In the genomic region with DNA sequence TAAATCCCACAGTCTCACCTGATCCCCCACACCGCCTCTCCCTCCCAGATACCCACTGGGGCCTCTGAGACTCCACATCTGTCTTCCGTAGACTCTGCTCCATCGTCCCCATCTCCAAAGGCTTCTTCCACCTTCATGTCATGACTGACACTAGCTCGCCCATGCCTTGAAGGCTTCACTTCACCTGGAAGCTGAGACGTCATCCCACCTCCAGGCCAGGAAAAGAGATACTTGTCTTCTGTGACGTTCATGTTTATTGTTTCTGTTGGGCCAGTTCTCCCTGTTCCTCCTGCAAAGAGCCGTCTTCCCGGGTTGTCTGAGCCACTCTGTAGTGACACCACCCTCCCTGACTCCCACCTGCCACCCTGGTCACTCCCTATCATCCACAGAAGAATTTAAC, we compare ENCODE assay signal across 15 cellular contexts. TPM values are rescaled to one million over a fixed set of nuclear protein-coding genes. Genes with fewer than 3 reads are reported as not detected.
A peak's percentile ranks its signal among the peaks of the same experiment; 100 is the strongest.
DNase-seq lines count a peak whose midpoint lies in the region; TF ChIP-seq lines count a peak whose summit lies in the region.
"Had no signal": no experiment of that assay in that cellular context is flagged by ENCODE, and none has a peak within 500 bp of the region (broad histone marks: within the 10 kb centered on the region; RNA-seq: fewer than 3 reads in every experiment).

No MANE protein-coding gene starts in this region.

- H3K27me3 Mint-ChIP-seq in activated naive CD4-positive, alpha-beta T cell treated with anti-CD3 and anti-CD28 coated beads, Interleukin-2, amount 10 ng/mL, durations not matched to agents 7 days and 5 days, result peaks cover 43% of the 10 kb centered on the region
- H3K27me3 Mint-ChIP-seq in chondrocyte (ENCODE audit: low read depth), result peaks cover 29% of the 10 kb centered on the region

- H3K4me1 Mint-ChIP-seq in activated naive CD4-positive, alpha-beta T cell treated with anti-CD3 and anti-CD28 coated beads, Interleukin-2, amount 10 ng/mL, durations not matched to agents 7 days and 5 days, result peaks cover 17% of the 10 kb centered on the region
- H3K4me1 Mint-ChIP-seq in chondrocyte (ENCODE audit: low read depth), result peaks cover 13% of the 10 kb centered on the region

- no peaks in the 10 kb centered on the region for H3K9me2 ChIP-seq in OCI-LY7 (ENCODE audit: insufficient read depth, low read length)

- no peaks in the 10 kb centered on the region for H3K9me3 Mint-ChIP-seq in activated naive CD4-positive, alpha-beta T cell treated with anti-CD3 and anti-CD28 coated beads, Interleukin-2, amount 10 ng/mL, durations not matched to agents 7 days and 5 days
- H3K9me3 Mint-ChIP-seq in chondrocyte (ENCODE audit: low read depth), result no peaks in the 10 kb centered on the region
- H3K9me3 Mint-ChIP-seq: CD14-positive monocyte; CD4-positive, alpha-beta memory T cell; H9 had no signal

- no peak overlapping the region for H2BK12ac ChIP-seq in neuronal stem cell (ENCODE audit: low read length)

- H2BK15ac ChIP-seq in neuronal stem cell (ENCODE audit: low read length), result no peak overlapping the region

- peaks cover 8% of the 10 kb centered on the region; the same call in 1 of the 2 replicates for H3K79me2 ChIP-seq in OCI-LY7 (ENCODE audit: insufficient read depth, low read depth, low read length)

- no peak overlapping the region for H3K18ac ChIP-seq in neuronal stem cell (ENCODE audit: low read length)

- H3K4me1 ChIP-seq in neuronal stem cell (ENCODE audit: control insufficient read depth in 2 of 2, insufficient read depth in 1 of 2, low read depth in 1 of 2, low read length in 2 of 2) (peaks cover 2 to 14% of the 10 kb centered on the region in 2 donors), OCI-LY7 (ENCODE audit: insufficient read depth, low read length, poor library complexity, severe bottlenecking) (peaks cover 6% of the 10 kb centered on the region), left ventricle myocardium inferior (peaks cover 18% of the 10 kb centered on the region)

- H3K9me3 ChIP-seq in neuronal stem cell (replicated peaks in 1 of 2; ENCODE audit: control insufficient read depth in 2 of 2, insufficient read depth in 1 of 2, low read depth in 1 of 2, low read length in 2 of 2) (no peaks in the 10 kb centered on the region), OCI-LY7 (ENCODE audit: low read length) (no peaks in the 10 kb centered on the region), left ventricle myocardium inferior (replicated peaks) (no peaks in the 10 kb centered on the region)
- H3K9me3 ChIP-seq: BLaER1 had no signal

- peak overlapping the region; percentile 18 for H2AK5ac ChIP-seq in neuronal stem cell (ENCODE audit: low read depth, low read length)

- H4K91ac ChIP-seq in neuronal stem cell (ENCODE audit: low read depth, low read length, poor library complexity), result no peak overlapping the region

- no peak overlapping the region for H3K27ac Mint-ChIP-seq in activated naive CD4-positive, alpha-beta T cell treated with anti-CD3 and anti-CD28 coated beads, Interleukin-2, amount 10 ng/mL, durations not matched to agents 7 days and 5 days
- no peak overlapping the region for H3K27ac Mint-ChIP-seq in chondrocyte (ENCODE audit: unreplicated experiment)
- H3K27ac Mint-ChIP-seq: CD14-positive monocyte; CD4-positive, alpha-beta memory T cell; H9 had no signal

- peak; percentile 15 for DNase-seq in activated naive CD4-positive, alpha-beta T cell treated with anti-CD3 and anti-CD28 coated beads, Interleukin-2, amount 10 ng/mL, durations not matched to agents 7 days and 5 days
- no peak for DNase-seq in activated naive CD4-positive, alpha-beta T cell treated with Interleukin-2 at 50 U/mL for 16 hours
- DNase-seq in chondrocyte (ENCODE audit: low spot score), result peak; percentile 43
- no peak for DNase-seq in neuronal stem cell (ENCODE audit: low spot score)
- DNase-seq in OCI-LY7 (ENCODE audit: low spot score), result no peak
- DNase-seq in SW480 (ENCODE audit: low spot score), result no peak
- DNase-seq in left ventricle myocardium inferior, result no peak
- DNase-seq: 8988T; Calu3; CD4-positive, alpha-beta memory T cell; DMS79 treated with DMSO at 0.1 percent for 48 hours; GF-D8; H9 had no signal

- H3K4me3 Mint-ChIP-seq in activated naive CD4-positive, alpha-beta T cell treated with anti-CD3 and anti-CD28 coated beads, Interleukin-2, amount 10 ng/mL, durations not matched to agents 7 days and 5 days, result no peak overlapping the region
- H3K4me3 Mint-ChIP-seq in chondrocyte (ENCODE audit: unreplicated experiment), result no peak overlapping the region
- H3K4me3 Mint-ChIP-seq: CD14-positive monocyte, H9 had no signal

- no peak overlapping the region for H3K14ac ChIP-seq in neuronal stem cell (ENCODE audit: low read length)

- no peak overlapping the region for H3K9ac ChIP-seq in neuronal stem cell (ENCODE audit: low read depth, low read length, poor library complexity)
- H3K9ac ChIP-seq: BLaER1 had no signal

- no peak for TF ChIP-seq CTCF in chondrocyte (IDR thresholded peaks at IDR 0.05)
- TF ChIP-seq CTCF in OCI-LY7 (conservative IDR thresholded peaks at IDR 0.05; ENCODE audit: low read length), result no peak
- TF ChIP-seq CTCF in left ventricle myocardium inferior (IDR thresholded peaks at IDR 0.05; ENCODE audit: borderline replicate concordance), result no peak

- BruUV-seq in OCI-LY7 (replicated peaks; lab: Mats Ljungman, UMichigan), result no TSS peak

- H3K27me3 ChIP-seq in neuronal stem cell (ENCODE audit: control insufficient read depth in 3 of 3, insufficient read depth in 3 of 3, low read depth in 1 of 3, low read length in 3 of 3) (peaks cover 0 to 37% (median 3%) of the 10 kb centered on the region in 3 experiments), left ventricle myocardium inferior (ENCODE audit: low read depth) (peaks cover 25% of the 10 kb centered on the region)
- H3K27me3 ChIP-seq: BLaER1 had no signal

- H3K27ac ChIP-seq in neuronal stem cell (replicated peaks; ENCODE audit: low read length), result no peak overlapping the region
- no peak overlapping the region for H3K27ac ChIP-seq in OCI-LY7 (ENCODE audit: low read depth, low read length, poor library complexity, severe bottlenecking)
- H3K27ac ChIP-seq in left ventricle myocardium inferior (replicated peaks), result no peak overlapping the region
- H3K27ac ChIP-seq: BLaER1 had no signal

- POLR2A ChIA-PET in OCI-LY7 (lab: Charles Lee), result no interaction called here

- peaks cover 6% of the 10 kb centered on the region for H3K36me3 Mint-ChIP-seq in activated naive CD4-positive, alpha-beta T cell treated with anti-CD3 and anti-CD28 coated beads, Interleukin-2, amount 10 ng/mL, durations not matched to agents 7 days and 5 days
- H3K36me3 Mint-ChIP-seq in chondrocyte (ENCODE audit: low read depth), result no peaks in the 10 kb centered on the region
- H3K36me3 Mint-ChIP-seq: CD14-positive monocyte had no signal

- H3K4me3 ChIP-seq in neuronal stem cell (ENCODE audit: low read length in 2 of 2) (no peak overlapping the region), OCI-LY7 (ENCODE audit: low read depth, low read length, poor library complexity, severe bottlenecking) (no peak overlapping the region), left ventricle myocardium inferior (no peak overlapping the region)
- H3K4me3 ChIP-seq: BLaER1 had no signal

- H2BK120ac ChIP-seq in neuronal stem cell (ENCODE audit: low read depth, low read length), result no peak overlapping the region

- no peak overlapping the region for H3K4ac ChIP-seq in neuronal stem cell (ENCODE audit: low read length)

- H3K36me3 ChIP-seq in neuronal stem cell (replicated peaks in 1 of 2; ENCODE audit: control insufficient read depth in 2 of 2, insufficient read depth in 2 of 2, low read length in 2 of 2), result no peaks in the 10 kb centered on the region
- H3K36me3 ChIP-seq in OCI-LY7 (ENCODE audit: insufficient read depth, low read length), result no peaks in the 10 kb centered on the region
- H3K36me3 ChIP-seq in left ventricle myocardium inferior, result no peaks in the 10 kb centered on the region
- H3K36me3 ChIP-seq: BLaER1 had no signal

- no peak overlapping the region for H2AFZ ChIP-seq in neuronal stem cell (ENCODE audit: low read length)
- H2AFZ ChIP-seq in OCI-LY7 (ENCODE audit: low read length), result no peak overlapping the region

- intact Hi-C loops in OCI-LY7 (cut with micrococcal nuclease; ENCODE audit: unreplicated experiment) (no loop called here), left ventricle myocardium inferior (cut with micrococcal nuclease) (no loop called here)

- H3K4me2 ChIP-seq in neuronal stem cell (ENCODE audit: insufficient read depth, low read length, poor library complexity, severe bottlenecking) (no peak overlapping the region), OCI-LY7 (ENCODE audit: low read length) (no peak overlapping the region)
- H3K4me2 ChIP-seq: BLaER1 had no signal

- no peak overlapping the region for H4K8ac ChIP-seq in neuronal stem cell (ENCODE audit: low read depth, low read length)

- H3K23ac ChIP-seq in neuronal stem cell (ENCODE audit: low read depth, low read length, poor library complexity), result peak overlapping the region; percentile 40

- no peaks in the 10 kb centered on the region for H3K79me1 ChIP-seq in neuronal stem cell (ENCODE audit: low read depth, low read length)

- no CpG with 5 or more reads among the region's 8 CpGs for WGBS in neuronal stem cell (ENCODE audit: extremely low coverage in 2 of 2, insufficient read length in 2 of 2, insufficient replicate concordance in 1 of 2), 2 donors

- no peaks in the 10 kb centered on the region for H4K20me1 ChIP-seq in OCI-LY7 (ENCODE audit: insufficient read depth, low read length)

- CTCF ChIA-PET in activated naive CD4-positive, alpha-beta T cell treated with anti-CD3 and anti-CD28 coated beads, Interleukin-2, amount 10 ng/mL, durations not matched to agents 7 days and 5 days (lab: Charles Lee), result no interaction called here
- CTCF ChIA-PET in OCI-LY7 (lab: Charles Lee; ENCODE audit: unreplicated experiment), result no interaction called here

- no peak overlapping the region for H2BK5ac ChIP-seq in neuronal stem cell (ENCODE audit: low read length)

RNA-seq across cellular contexts. Expression of a gene that starts 3.6 kb away (rescaled TPM):
- total RNA-seq in chondrocyte, result 15.9 to 17.6 TPM (median 16.3 TPM) in 3 replicates
- polyA plus RNA-seq in neuronal stem cell (2013, experiment 1 of 2), result 7.1 TPM
- 6.8 TPM for polyA plus RNA-seq in neuronal stem cell (2013, experiment 2 of 2)
- total RNA-seq in OCI-LY7 (2014; rRNA removed; shearing (Covaris generic)), result 7.9 and 9.2 TPM in 2 replicates
- 9.1 and 12.1 TPM in 2 replicates for total RNA-seq in OCI-LY7 (2022)
- 10.4 TPM for total RNA-seq in left ventricle myocardium inferior

RNA-seq across cellular contexts. Expression of a gene that starts 39.2 kb away (rescaled TPM):
- total RNA-seq in chondrocyte (23.1 to 28.5 TPM (median 24.8 TPM) in 3 replicates), OCI-LY7 (2022) (48.1 and 48.3 TPM in 2 replicates), left ventricle myocardium inferior (120 TPM)
- polyA plus RNA-seq in neuronal stem cell (2013, experiment 1 of 2), result 63.8 TPM
- polyA plus RNA-seq in neuronal stem cell (2013, experiment 2 of 2), result 60.2 TPM
- 35.2 and 38.6 TPM in 2 replicates for total RNA-seq in OCI-LY7 (2014; rRNA removed; shearing (Covaris generic))

Comparison
In these comparisons a context has a peak if more than half of its experiments do, and no peak if none do; other contexts are left out.
1. DNase-seq: peak in activated naive CD4-positive, alpha-beta T cell treated with anti-CD3 and anti-CD28 coated beads, Interleukin-2, amount 10 ng/mL, durations not matched to agents 7 days and 5 days (single experiment) and chondrocyte (single experiment); none in activated naive CD4-positive, alpha-beta T cell treated with Interleukin-2 at 50 U/mL for 16 hours (single experiment), neuronal stem cell (single experiment), OCI-LY7 (single experiment), SW480 (single experiment) and left ventricle myocardium inferior (single experiment).